8 cellular contexts compared by ENCODE assay signal in genomic region chr7:68176974-68177373, GRCh38.
A peak's percentile ranks its signal among the peaks of the same experiment; 100 is the strongest.
DNase-seq lines count a peak whose midpoint lies in the region; ATAC-seq and TF ChIP-seq lines count a peak whose summit lies in the region.

No MANE protein-coding gene starts in this region.

- H3K4me1 Mint-ChIP-seq in activated CD4-positive, alpha-beta T cell treated with anti-CD3 and anti-CD28 coated beads, Interleukin-2, amount 10 ng/mL, durations not matched to agents 24 days and 14 days = no peaks in the 10 kb centered on the region

- ATAC-seq in upper lobe of right lung (peak; percentile 79), HG03432 (IDR thresholded peaks at IDR 0.05; ENCODE audit: unreplicated experiment) (no peak)

- intact Hi-C loops in upper lobe of right lung (cut with DNase I) = no loop called here
- intact Hi-C loops in activated CD4-positive, alpha-beta T cell treated with anti-CD3 and anti-CD28 coated beads, Interleukin-2, amount 10 ng/mL, durations not matched to agents 24 days and 14 days (cut with micrococcal nuclease) = no loop called here

- DNase-seq in COR-L47 (lab: John Stamatoyannopoulos, UW) (peak; percentile 66), HuH-7 (ENCODE audit: low spot score) (peak; percentile 58), NCI-H748 treated with DMSO at 0.1 percent for 48 hours (lab: John Stamatoyannopoulos, UW) (peak; percentile 93), T47D (ENCODE audit: low read depth in 1 of 2, low spot score in 1 of 2) (peak; percentile 59 to 89), left kidney (ENCODE audit: low read depth, low spot score) (peak; percentile 89), upper lobe of right lung (no peak)
- no peak for DNase-seq in activated CD4-positive, alpha-beta T cell treated with anti-CD3 and anti-CD28 coated beads, Interleukin-2, amount 10 ng/mL, durations not matched to agents 24 days and 14 days

- no peaks in the 10 kb centered on the region for H3K36me3 Mint-ChIP-seq in activated CD4-positive, alpha-beta T cell treated with anti-CD3 and anti-CD28 coated beads, Interleukin-2, amount 10 ng/mL, durations not matched to agents 24 days and 14 days (ENCODE audit: low read depth)

- H3K4me1 ChIP-seq in upper lobe of right lung = no peaks in the 10 kb centered on the region

- H3K36me3 ChIP-seq in upper lobe of right lung = no peaks in the 10 kb centered on the region

- H3K27ac Mint-ChIP-seq in activated CD4-positive, alpha-beta T cell treated with anti-CD3 and anti-CD28 coated beads, Interleukin-2, amount 10 ng/mL, durations not matched to agents 24 days and 14 days = no peak overlapping the region

- H3K27me3 Mint-ChIP-seq in activated CD4-positive, alpha-beta T cell treated with anti-CD3 and anti-CD28 coated beads, Interleukin-2, amount 10 ng/mL, durations not matched to agents 24 days and 14 days = no peaks in the 10 kb centered on the region

- peak; percentile 64 for TF ChIP-seq CTCF in upper lobe of right lung (IDR thresholded peaks at IDR 0.05)

- no peaks in the 10 kb centered on the region for H3K27me3 ChIP-seq in upper lobe of right lung

- in situ Hi-C loops in T47D (cut with HindIII; ENCODE audit: low pct_unique_long_range_greater_than_20kb, low sequenced_read_pairs) = no loop called here

- H3K9me3 ChIP-seq in upper lobe of right lung = no peaks in the 10 kb centered on the region

- H3K4me3 Mint-ChIP-seq in activated CD4-positive, alpha-beta T cell treated with anti-CD3 and anti-CD28 coated beads, Interleukin-2, amount 10 ng/mL, durations not matched to agents 24 days and 14 days = no peak overlapping the region

- no peak overlapping the region for H3K27ac ChIP-seq in upper lobe of right lung

- peaks cover 10% of the 10 kb centered on the region for H3K9me3 Mint-ChIP-seq in activated CD4-positive, alpha-beta T cell treated with anti-CD3 and anti-CD28 coated beads, Interleukin-2, amount 10 ng/mL, durations not matched to agents 24 days and 14 days

- no peak overlapping the region for H3K4me3 ChIP-seq in upper lobe of right lung

Comparison
In these comparisons a context has a peak if more than half of its experiments do, and no peak if none do; other contexts are left out.
1. DNase-seq: peak in COR-L47 (single experiment), HuH-7 (single experiment), NCI-H748 treated with DMSO at 0.1 percent for 48 hours (single experiment), T47D (2 of 2) and left kidney (single experiment); none in upper lobe of right lung (single experiment) and activated CD4-positive, alpha-beta T cell treated with anti-CD3 and anti-CD28 coated beads, Interleukin-2, amount 10 ng/mL, durations not matched to agents 24 days and 14 days (single experiment).